In genomic region chr17:51486885-51487520, GRCh38 we compare ENCODE assay signal across 3 cellular contexts.
TF ChIP-seq lines count a peak whose summit lies in the region.

No MANE protein-coding gene starts in this region.

TF ChIP-seq in GM23338, 12 proteins besides CTCF, POLR2A, EP300 and RAD21 (continued from another document and continues in another):
- no peak for TF ChIP-seq POLR2AphosphoS5 (IDR thresholded peaks at IDR 0.05; ENCODE audit: low read depth)
- no peak for TF ChIP-seq REST (IDR thresholded peaks at IDR 0.05; ENCODE audit: unreplicated experiment)

TF ChIP-seq in SK-N-SH, 30 proteins besides CTCF, POLR2A, EP300 and RAD21 (continued from another document):
- peak; percentile 42; the same call in 1 of the 2 replicates for TF ChIP-seq TCF12 (IDR thresholded peaks at IDR 0.05)
- peak; percentile 59 for TF ChIP-seq CHD2 (IDR thresholded peaks at IDR 0.05; ENCODE audit: low read length, partially characterized antibody)
- TF ChIP-seq, protein P1, sequence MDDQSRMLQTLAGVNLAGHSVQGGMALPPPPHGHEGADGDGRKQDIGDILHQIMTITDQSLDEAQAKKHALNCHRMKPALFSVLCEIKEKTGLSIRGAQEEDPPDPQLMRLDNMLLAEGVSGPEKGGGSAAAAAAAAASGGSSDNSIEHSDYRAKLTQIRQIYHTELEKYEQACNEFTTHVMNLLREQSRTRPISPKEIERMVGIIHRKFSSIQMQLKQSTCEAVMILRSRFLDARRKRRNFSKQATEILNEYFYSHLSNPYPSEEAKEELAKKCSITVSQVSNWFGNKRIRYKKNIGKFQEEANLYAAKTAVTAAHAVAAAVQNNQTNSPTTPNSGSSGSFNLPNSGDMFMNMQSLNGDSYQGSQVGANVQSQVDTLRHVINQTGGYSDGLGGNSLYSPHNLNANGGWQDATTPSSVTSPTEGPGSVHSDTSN (IDR thresholded peaks at IDR 0.05), result no peak
- no peak for TF ChIP-seq SIN3A (IDR thresholded peaks at IDR 0.05; ENCODE audit: borderline replicate concordance, low read depth, low read length)
- no peak for TF ChIP-seq FOSL2 (IDR thresholded peaks at IDR 0.05; ENCODE audit: borderline replicate concordance, low read depth)

TF ChIP-seq in K562, 482 proteins besides CTCF, POLR2A, EP300 and RAD21:
- TF ChIP-seq PBX2 (CRISPR knock-in tag; IDR thresholded peaks at IDR 0.05; ENCODE audit: low read depth) (no peak), PBX2 (tag; conservative IDR thresholded peaks at IDR 0.05; ENCODE audit: low read depth) (0 out of 2 replicates have a peak, but pooled peaks have one; percentile 6), ZNF398 (CRISPR knock-in tag; IDR thresholded peaks at IDR 0.05) (no peak)
